17 cellular contexts compared by ENCODE assay signal in the genomic region with DNA sequence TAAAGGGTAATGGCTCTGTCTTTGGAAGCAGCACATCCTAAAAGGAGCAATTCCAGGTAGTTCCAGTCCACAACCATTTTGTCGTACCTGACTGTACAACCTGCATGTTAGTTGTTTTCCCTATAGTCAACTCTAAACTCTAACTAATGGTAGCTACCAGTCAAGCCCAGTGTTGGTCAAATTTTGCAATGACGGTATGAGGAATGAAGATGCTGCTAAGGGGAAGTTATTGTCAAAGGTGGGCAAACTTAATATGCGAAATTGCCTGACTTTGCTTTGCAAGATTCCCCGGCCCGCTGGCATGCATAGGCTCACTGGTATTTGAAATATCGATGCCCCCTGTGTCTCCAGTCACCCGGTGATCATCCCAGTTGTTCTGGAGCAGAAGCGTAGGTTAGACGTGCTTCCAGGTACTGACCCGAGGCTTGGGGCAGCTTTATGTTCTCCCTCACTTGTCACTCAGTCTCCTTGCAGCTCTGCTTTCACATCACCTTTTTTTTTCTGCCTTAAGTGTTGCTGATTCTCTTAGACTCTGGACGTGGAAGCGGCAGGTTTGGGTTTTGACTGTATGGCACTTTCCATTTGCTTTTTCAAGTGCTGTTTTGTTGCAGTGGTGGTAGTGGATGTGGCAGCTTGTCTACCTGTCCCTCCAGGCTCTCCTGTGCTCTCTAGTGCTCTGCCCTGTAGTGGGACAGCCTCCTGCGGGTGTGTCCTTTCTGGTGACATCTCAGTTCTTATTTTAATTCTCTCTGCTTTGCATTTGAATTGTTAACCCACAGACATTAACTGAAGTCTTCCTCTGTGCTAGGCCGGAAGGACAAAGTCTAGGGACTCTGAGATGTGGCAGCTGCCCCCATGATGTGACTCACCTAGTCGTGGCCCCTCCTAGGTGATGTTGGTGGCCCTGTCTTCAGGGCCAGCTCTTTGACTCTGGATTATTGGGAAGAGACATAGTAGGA.
DNase-seq lines count a peak whose midpoint lies in the region; ATAC-seq, FAIRE-seq and TF ChIP-seq lines count a peak whose summit lies in the region.
"Had no signal": no experiment of that assay in that cellular context is flagged by ENCODE, and none has a peak within 500 bp of the region (broad histone marks: within the 10 kb centered on the region; RNA-seq: fewer than 3 reads in every experiment).

No MANE protein-coding gene starts in this region.

- no peak overlapping the region for H3K9ac ChIP-seq in trophoblast cell (ENCODE audit: low read length)

- TF ChIP-seq CTCF in bronchial epithelial cell (IDR thresholded peaks at IDR 0.05; ENCODE audit: insufficient read depth, low read length, severe bottlenecking) = no peak

- H2BK5ac ChIP-seq in trophoblast cell (ENCODE audit: low read depth, low read length, poor library complexity) = no peak overlapping the region

- H2AK5ac ChIP-seq in trophoblast cell (ENCODE audit: low read length) = peak overlapping the region; percentile 36

- no peak overlapping the region for H4K12ac ChIP-seq in trophoblast cell (ENCODE audit: low read depth, low read length)

- H3K9me3 ChIP-seq in trophoblast cell (ENCODE audit: insufficient read depth, low read depth, low read length) = no peaks in the 10 kb centered on the region
- H3K9me3 ChIP-seq: MG63, right atrium auricular region had no signal

- H3K23ac ChIP-seq in trophoblast cell (ENCODE audit: low read length) = no peak overlapping the region

- peak overlapping the region; percentile 32 for H3K14ac ChIP-seq in trophoblast cell (ENCODE audit: low read length)

- H3K27ac ChIP-seq in trophoblast cell (ENCODE audit: low read depth, low read length) = no peak overlapping the region
- H3K27ac ChIP-seq: right atrium auricular region had no signal

- FAIRE-seq in bronchial epithelial cell (lab: Jason Lieb, UNC) = peak; percentile 75
- FAIRE-seq: islet of Langerhans had no signal

- H3K18ac ChIP-seq in trophoblast cell (ENCODE audit: low read length) = peak overlapping the region; percentile 30

- H3K4me3 ChIP-seq in bronchial epithelial cell (ENCODE audit: low read depth, low read length) = no peak overlapping the region
- no peak overlapping the region for H3K4me3 ChIP-seq in trophoblast cell (ENCODE audit: low read depth, low read length)
- H3K4me3 ChIP-seq: MG63, right atrium auricular region had no signal

- H2BK12ac ChIP-seq in trophoblast cell (ENCODE audit: low read length) = peak overlapping the region; percentile 63

- WGBS in trophoblast cell (ENCODE audit: extremely low coverage, insufficient coverage, insufficient read length) = no CpG with 5 or more reads among the region's 15 CpGs

- ATAC-seq in GM18907 (IDR thresholded peaks at IDR 0.05; ENCODE audit: unreplicated experiment) = peak; percentile 46
- peak; percentile 49 for ATAC-seq in HG02852 (IDR thresholded peaks at IDR 0.05; ENCODE audit: unreplicated experiment)
- no peak for ATAC-seq in HG03571 (IDR thresholded peaks at IDR 0.05; ENCODE audit: unreplicated experiment)
- ATAC-seq: natural killer cell had no signal

- no peak overlapping the region for H4K8ac ChIP-seq in trophoblast cell (ENCODE audit: low read depth, low read length)

- peaks cover 2% of the 10 kb centered on the region for H3K79me2 ChIP-seq in trophoblast cell (ENCODE audit: control insufficient read depth, insufficient read depth, low read length, poor library complexity)

- DNase-seq in bronchial epithelial cell (ENCODE audit: low read depth) (no peak), trophoblast cell (no peak), AG08395 (ENCODE audit: low spot score) (no peak), NAMALWA (ENCODE audit: low spot score) (no peak)
- DNase-seq: activated naive CD8-positive, alpha-beta T cell treated with anti-CD3 and anti-CD28 coated beads for 36 hours; CD4-positive, CD25-positive, alpha-beta regulatory T cell; HFFc6; MG63; natural killer cell; NCI-H2171; OCI-M1; stimulated activated CD4-positive, alpha-beta T cell treated with anti-CD3 and anti-CD28 coated beads, Interleukin-4, amount 100 ng/mL, for 24 hours had no signal

- H2BK120ac ChIP-seq in trophoblast cell (ENCODE audit: insufficient read depth, low read length, poor library complexity) = peak overlapping the region; percentile 18

- H3K36me3 ChIP-seq in bronchial epithelial cell (ENCODE audit: control insufficient read depth, insufficient read depth, low read length) (no peaks in the 10 kb centered on the region), trophoblast cell (ENCODE audit: control insufficient read depth in 1 of 2, insufficient read depth in 2 of 2, low read length in 2 of 2) (peaks cover 4 to 11% of the 10 kb centered on the region in 2 experiments)
- H3K36me3 ChIP-seq: MG63 had no signal

- H3K79me1 ChIP-seq in trophoblast cell (ENCODE audit: low read length) = peaks cover 19% of the 10 kb centered on the region

- H3K4me2 ChIP-seq in trophoblast cell (ENCODE audit: low read length) = no peak overlapping the region

- peak overlapping the region; percentile 25 for H4K91ac ChIP-seq in trophoblast cell (ENCODE audit: low read depth, low read length)

- H3K27me3 ChIP-seq in bronchial epithelial cell (ENCODE audit: control insufficient read depth, insufficient read depth, low read length) (peaks cover 6% of the 10 kb centered on the region), trophoblast cell (ENCODE audit: insufficient read depth, low read length) (no peaks in the 10 kb centered on the region)
- H3K27me3 ChIP-seq: MG63, right atrium auricular region had no signal

- peaks cover 10 to 29% of the 10 kb centered on the region in 2 experiments for H3K4me1 ChIP-seq in trophoblast cell (ENCODE audit: control insufficient read depth in 1 of 2, insufficient read depth in 2 of 2, low read length in 2 of 2)
- H3K4me1 ChIP-seq: right atrium auricular region had no signal

- H2AFZ ChIP-seq in trophoblast cell (ENCODE audit: insufficient read depth, low read length, poor library complexity) = no peak overlapping the region

- no peak overlapping the region for H3K4ac ChIP-seq in trophoblast cell (ENCODE audit: low read depth, low read length)
